22 cellular contexts compared by ENCODE assay signal in genomic region chr4:107888237-107888636, GRCh38. TPM values are rescaled to one million over a fixed set of nuclear protein-coding genes. Genes with fewer than 3 reads are reported as not detected.
DNase-seq lines count a peak whose midpoint lies in the region; ATAC-seq, FAIRE-seq and TF ChIP-seq lines count a peak whose summit lies in the region.
"Had no signal": no experiment of that assay in that cellular context is flagged by ENCODE, and none has a peak within 500 bp of the region (broad histone marks: within the 10 kb centered on the region; RNA-seq: fewer than 3 reads in every experiment).

No MANE protein-coding gene starts in this region.

- DNase-seq in stimulated activated naive CD8-positive, alpha-beta T cell treated with anti-CD3 and anti-CD28 coated beads, Interleukin-15, Interleukin-2, amounts not matched to agents 100 U/mL and 50 U/mL, for 24 hours, result peak; percentile 8
- no peak for DNase-seq in stimulated activated naive CD8-positive, alpha-beta T cell treated with anti-CD3 and anti-CD28 coated beads, Interleukin-15, amount 100 ng/mL, for 72 hours
- DNase-seq in NAMALWA (ENCODE audit: low spot score) (peak; percentile 31), K562 (ENCODE audit: extremely low read depth in 1 of 4, low spot score in 3 of 4) (peak in 1 of 4 experiments; percentile 6), foreskin fibroblast (no peak), DMS153 treated with DMSO at 0.1 percent for 48 hours (lab: John Stamatoyannopoulos, UW; ENCODE audit: unreplicated experiment) (no peak)
- DNase-seq: activated CD4-positive, CD25-positive, alpha-beta regulatory T cell treated with anti-CD3 and anti-CD28 coated beads, Interleukin-2, amount 50 U/mL, for 72 hours; CD4-positive, alpha-beta memory T cell; DMS79; GOT3; immature natural killer cell; left ventricle myocardium superior; NCI-H2107; NCI-H524 treated with DMSO at 0.1 percent for 48 hours; nephron progenitor cell; Right ventricle myocardium superior; T-cell; uterus had no signal

- no peak overlapping the region for H2AFZ ChIP-seq in K562 (ENCODE audit: low read depth, low read length)

- CTCF ChIA-PET in K562 (lab: Yijun Ruan, JAX; ENCODE audit: low intra/inter-chr PET ratio), result no interaction called here

- no peak overlapping the region for H3K27ac ChIP-seq in K562 (ENCODE audit: extremely low read depth, low read depth, low read length)
- H3K27ac ChIP-seq: uterus had no signal

- intact Hi-C loops in K562 (cut with micrococcal nuclease), result no loop called here

- H3K4me3 ChIP-seq in K562 (no peak overlapping the region), foreskin fibroblast (ENCODE audit: low read depth in 1 of 2, low read length in 2 of 2) (no peak overlapping the region)
- H3K4me3 ChIP-seq: mucosa of descending colon, uterus had no signal

- H3K4me1 Mint-ChIP-seq in stimulated activated naive CD8-positive, alpha-beta T cell treated with anti-CD3 and anti-CD28 coated beads, Interleukin-15, amount 100 ng/mL, for 72 hours, result no peaks in the 10 kb centered on the region
- H3K4me1 Mint-ChIP-seq: CD4-positive, alpha-beta memory T cell; immature natural killer cell; nephron progenitor cell; T-cell had no signal

- in situ Hi-C loops in K562 (cut with MboI), result no loop called here

- no peak for TF ChIP-seq CTCF in K562 (IDR thresholded peaks at IDR 0.05 in 2 of 3, conservative IDR thresholded peaks at IDR 0.05 in 1 of 3; ENCODE audit: insufficient read depth in 2 of 3, low read depth in 1 of 3, low read length in 3 of 3)
- TF ChIP-seq CTCF in foreskin fibroblast (IDR thresholded peaks at IDR 0.05; ENCODE audit: low read depth, low read length), result no peak

- no peak for TF ChIP-seq POLR2A in K562 (conservative IDR thresholded peaks at IDR 0.05)

- no peaks in the 10 kb centered on the region for H4K20me1 ChIP-seq in K562 (replicated peaks; ENCODE audit: control insufficient read depth, insufficient read depth, low read length)

- H3K9me1 ChIP-seq in K562 (ENCODE audit: control insufficient read depth, insufficient read depth, low read length), result no peaks in the 10 kb centered on the region

- H3K4me3 Mint-ChIP-seq in stimulated activated naive CD8-positive, alpha-beta T cell treated with anti-CD3 and anti-CD28 coated beads, Interleukin-15, amount 100 ng/mL, for 72 hours, result no peak overlapping the region
- H3K4me3 Mint-ChIP-seq: activated naive CD8-positive, alpha-beta T cell; activated T-helper 1 cell treated with anti-CD3 and anti-CD28 coated beads, Interleukin-12 subunit alpha, Interleukin-12 subunit beta, Interleukin-2, Interleukin-4 antibody, amounts not matched to agents 30 ng/mL and 10 ng/mL and 1 ng/mL, durations not matched to agents 14 hours and 24 hours and 36 hours; CD4-positive, alpha-beta memory T cell; immature natural killer cell; nephron progenitor cell; T-cell had no signal

- no peaks in the 10 kb centered on the region for H3K36me3 ChIP-seq in K562 (ENCODE audit: control insufficient read depth, insufficient read depth, low read length)
- H3K36me3 ChIP-seq: uterus had no signal

- H3K27ac Mint-ChIP-seq in stimulated activated naive CD8-positive, alpha-beta T cell treated with anti-CD3 and anti-CD28 coated beads, Interleukin-15, amount 100 ng/mL, for 72 hours, result no peak overlapping the region
- H3K27ac Mint-ChIP-seq: activated naive CD8-positive, alpha-beta T cell; activated T-helper 1 cell treated with anti-CD3 and anti-CD28 coated beads, Interleukin-12 subunit alpha, Interleukin-12 subunit beta, Interleukin-2, Interleukin-4 antibody, amounts not matched to agents 30 ng/mL and 10 ng/mL and 1 ng/mL, durations not matched to agents 14 hours and 24 hours and 36 hours; CD4-positive, alpha-beta memory T cell; immature natural killer cell; nephron progenitor cell; T-cell had no signal

- H3K27me3 Mint-ChIP-seq in stimulated activated naive CD8-positive, alpha-beta T cell treated with anti-CD3 and anti-CD28 coated beads, Interleukin-15, amount 100 ng/mL, for 72 hours, result peaks cover 8% of the 10 kb centered on the region

- no peak overlapping the region for H3K4me2 ChIP-seq in K562 (ENCODE audit: insufficient read depth, low read length)

- BruUV-seq in K562 (replicated peaks; lab: Mats Ljungman, UMichigan), result no TSS peak

- FAIRE-seq in K562 (lab: Jason Lieb, UNC), result no peak

- no peak for TF ChIP-seq RAD21 in K562 (CRISPR knock-in tag; conservative IDR thresholded peaks at IDR 0.05 in 1 of 2, IDR thresholded peaks at IDR 0.05 in 1 of 2)

- no peaks in the 10 kb centered on the region for H3K79me2 ChIP-seq in K562 (ENCODE audit: control insufficient read depth, insufficient read depth, low read length)

- TF ChIP-seq EP300 in K562 (IDR thresholded peaks at IDR 0.05; ENCODE audit: low read length), result no peak

- H3K9ac ChIP-seq in K562 (ENCODE audit: insufficient read depth in 1 of 2, low read depth in 2 of 2, low read length in 2 of 2), result no peak overlapping the region

- no peaks in the 10 kb centered on the region for H3K4me1 ChIP-seq in K562 (replicated peaks in 1 of 2; ENCODE audit: control insufficient read depth in 2 of 2, insufficient read depth in 2 of 2, low read length in 2 of 2)
- H3K4me1 ChIP-seq: uterus had no signal

- H3K9me3 Mint-ChIP-seq in stimulated activated naive CD8-positive, alpha-beta T cell treated with anti-CD3 and anti-CD28 coated beads, Interleukin-15, amount 100 ng/mL, for 72 hours, result no peaks in the 10 kb centered on the region

- WGBS in K562 (ENCODE audit: insufficient coverage, low coverage, missing lambda C conversion rate), result 4% methylated on average over 2 of the region's 2 CpGs

- POLR2A ChIA-PET in K562 (lab: Yijun Ruan, JAX), result no interaction called here

- H3K9me3 ChIP-seq in K562 (replicated peaks; ENCODE audit: control insufficient read depth, insufficient read depth, low read depth, low read length), result no peaks in the 10 kb centered on the region
- H3K9me3 ChIP-seq: uterus had no signal

- no peak for ATAC-seq in stimulated activated naive CD8-positive, alpha-beta T cell treated with anti-CD3 and anti-CD28 coated beads, Interleukin-15, Interleukin-2, amounts not matched to agents 100 U/mL and 50 U/mL, for 24 hours
- no peak for ATAC-seq in stimulated activated naive CD8-positive, alpha-beta T cell treated with anti-CD3 and anti-CD28 coated beads, Interleukin-15, amount 100 ng/mL, for 72 hours
- ATAC-seq in K562 (no peak), HG02763 (IDR thresholded peaks at IDR 0.05; ENCODE audit: unreplicated experiment) (no peak)
- ATAC-seq: left ventricle myocardium superior, mucosa of descending colon, T-cell had no signal

- no peaks in the 10 kb centered on the region for H3K27me3 ChIP-seq in K562 (ENCODE audit: control insufficient read depth in 2 of 2, insufficient read depth in 2 of 2, low read length in 2 of 2)
- H3K27me3 ChIP-seq: uterus had no signal

TF ChIP-seq in K562, 482 proteins besides CTCF, POLR2A, EP300 and RAD21 (continues in another document):
- peak; percentile 67 for TF ChIP-seq MEF2A (IDR thresholded peaks at IDR 0.05; ENCODE audit: control insufficient read depth, low read depth, low read length)
- no peak for TF ChIP-seq HSF4 (CRISPR knock-in tag; IDR thresholded peaks at IDR 0.05; ENCODE audit: borderline replicate concordance)
- TF ChIP-seq MITF (IDR thresholded peaks at IDR 0.05), result no peak
- TF ChIP-seq RBM22 (IDR thresholded peaks at IDR 0.05; ENCODE audit: low read depth, low read length, poor library complexity, severe bottlenecking), result no peak
- TF ChIP-seq ZKSCAN8 (CRISPR knock-in tag; IDR thresholded peaks at IDR 0.05), result no peak
- TF ChIP-seq ZFP36 (IDR thresholded peaks at IDR 0.05; ENCODE audit: low read depth, low read length, partially characterized antibody), result peak; percentile 81

RNA-seq across cellular contexts. Expression of gene CYP2U1, which starts 43.1 kb away (rescaled TPM):
- total RNA-seq in K562 (2011; cell fraction: chromatin; rRNA removed; ENCODE audit: low replicate concordance), result 0.33 TPM in 1 of 2 replicates, not detected in the other
- 0.13 TPM in 1 of 2 replicates, not detected in the other for total RNA-seq in K562 (2011; cell fraction: nucleolus; rRNA removed)
- 0.22 TPM in 1 of 2 replicates, not detected in the other for total RNA-seq in K562 (2011; cell fraction: nucleoplasm; rRNA removed)
- total RNA-seq in K562 (2014; rRNA removed), result 0.05 and 0.20 TPM in 2 replicates
- 0.11 and 0.26 TPM in 2 replicates for total RNA-seq in K562 (2014; rRNA removed; fragmentation: Illumina TruSeq; extraction: Trizol)
- 0.08 and 0.14 TPM in 2 replicates for total RNA-seq in K562 (2015; rRNA removed; fragmentation: Illumina TruSeq; extraction: Trizol)
- 0.07 and 0.25 TPM in 2 replicates for total RNA-seq in K562 (2021)
- polyA plus RNA-seq in K562 (2011; rRNA removed), result 0.03 and 0.09 TPM in 2 replicates
- 0.04 and 0.06 TPM in 2 replicates for polyA plus RNA-seq in K562 (2011; cell fraction: cytosol; rRNA removed)
- 0.06 and 0.22 TPM in 2 replicates for polyA plus RNA-seq in K562 (2011; cell fraction: nucleus; rRNA removed)
- 0.09 and 0.32 TPM in 2 replicates for polyA plus RNA-seq in K562 (2012)
- 0.04 and 0.07 TPM in 2 replicates for polyA plus RNA-seq in K562 (2014; fragmentation: Illumina TruSeq; extraction: Trizol)
- under 1 TPM; 0.07 to 0.15 TPM for polyA plus RNA-seq in K562 (2014; fragmentation: Nextera tagmentation; extraction: Ambion mirVana)
- 0.09 TPM in 1 of 2 replicates, not detected in the other for polyA plus RNA-seq in K562 (2014; rRNA removed)
- polyA minus RNA-seq in K562 (2011; rRNA and poly(A)+ RNA removed), result 0.09 TPM in 1 of 2 replicates, not detected in the other
- polyA minus RNA-seq in K562 (2011; cell fraction: cytosol; rRNA and poly(A)+ RNA removed), result not detected in 2 replicates
- 0.13 and 0.89 TPM in 2 replicates for polyA minus RNA-seq in K562 (2011; cell fraction: nucleus; rRNA and poly(A)+ RNA removed)

Comparison
In these comparisons a context has a peak if more than half of its experiments do, and no peak if none do; other contexts are left out.
1. DNase-seq: peak in stimulated activated naive CD8-positive, alpha-beta T cell treated with anti-CD3 and anti-CD28 coated beads, Interleukin-15, Interleukin-2, amounts not matched to agents 100 U/mL and 50 U/mL, for 24 hours (single experiment) and NAMALWA (single experiment); none in stimulated activated naive CD8-positive, alpha-beta T cell treated with anti-CD3 and anti-CD28 coated beads, Interleukin-15, amount 100 ng/mL, for 72 hours (0 of 2), foreskin fibroblast (0 of 2) and DMS153 treated with DMSO at 0.1 percent for 48 hours (single experiment).